19 cellular contexts compared by ENCODE assay signal in the genomic region with DNA sequence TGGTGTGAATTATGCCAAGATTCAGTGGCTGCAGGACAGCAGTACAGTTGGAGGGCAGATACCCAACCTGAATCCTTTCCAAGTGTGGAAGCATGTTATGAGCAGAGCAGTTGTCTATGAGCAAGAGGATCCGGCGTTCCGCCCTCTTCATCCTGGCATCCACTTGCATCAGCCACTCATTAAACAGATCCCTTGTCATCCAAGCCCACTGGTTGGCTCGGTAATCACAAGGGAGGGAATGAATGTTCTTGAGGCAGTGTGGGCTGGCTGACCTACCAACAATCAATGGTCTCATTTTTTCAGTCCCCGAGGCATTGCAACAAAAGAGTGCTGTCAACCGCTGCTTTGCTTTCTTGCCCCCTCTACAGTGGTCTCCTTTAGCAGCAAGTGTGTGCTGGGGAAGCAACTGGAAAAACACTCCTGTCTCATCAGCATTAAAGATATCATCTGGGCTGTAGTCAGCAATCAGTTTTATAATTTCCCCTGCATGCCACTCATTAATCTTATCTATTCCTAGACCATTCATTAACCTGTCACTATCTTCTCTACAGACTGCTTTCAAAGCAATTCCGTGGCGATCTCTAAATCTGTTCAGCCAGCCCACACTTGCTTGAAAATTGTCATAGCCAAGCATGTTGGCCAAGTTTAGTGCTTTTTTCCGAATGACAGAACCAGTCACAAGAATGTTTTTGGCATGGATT. TPM values are rescaled to one million over a fixed set of nuclear protein-coding genes. Genes with fewer than 3 reads are reported as not detected.
DNase-seq lines count a peak whose midpoint lies in the region; ATAC-seq and TF ChIP-seq lines count a peak whose summit lies in the region.
"Had no signal": no experiment of that assay in that cellular context is flagged by ENCODE, and none has a peak within 500 bp of the region (broad histone marks: within the 10 kb centered on the region; RNA-seq: fewer than 3 reads in every experiment).

No MANE protein-coding gene starts in this region.

- no peak for TF ChIP-seq CTCF in 22Rv1 (IDR thresholded peaks at IDR 0.05)

- in situ Hi-C loops in SK-MEL-5 (cut with HindIII; ENCODE audit: low pct_unique_long_range_greater_than_20kb, low sequenced_read_pairs) = no loop called here

- DNase-seq in SK-MEL-5 (ENCODE audit: low read depth, low spot score) = peak; percentile 86
- DNase-seq in foreskin melanocyte = peak; percentile 90
- DNase-seq in pons (ENCODE audit: low spot score) = peak; percentile 91
- DNase-seq in SKM-1 treated with dmso at 0.1 percent for 144 hours (lab: John Stamatoyannopoulos, UW; ENCODE audit: unreplicated experiment) = no peak
- DNase-seq in DMS79 treated with DMSO at 0.1 percent for 48 hours (lab: John Stamatoyannopoulos, UW) = no peak
- no peak for DNase-seq in SIG-M5 (lab: John Stamatoyannopoulos, UW)
- DNase-seq: activated CD4-positive, alpha-beta memory T cell treated with anti-CD3 and anti-CD28 coated beads, Interleukin-2, amount 10 ng/mL, durations not matched to agents 7 days and 5 days; activated naive CD8-positive, alpha-beta T cell treated with anti-CD3 and anti-CD28 coated beads for 36 hours; activated T-cell treated with anti-CD3 and anti-CD28 coated beads, Interleukin-2, amount 50 U/mL, for 24 hours; CD8-positive, alpha-beta T cell; lower lobe of right lung; naive thymus-derived CD8-positive, alpha-beta T cell; NCI-H1436; NCI-H226 had no signal

- no peak for ATAC-seq in GM21360 (IDR thresholded peaks at IDR 0.05; ENCODE audit: unreplicated experiment)
- ATAC-seq: CD8-positive, alpha-beta T cell; lower lobe of right lung; naive thymus-derived CD8-positive, alpha-beta T cell; stimulated activated memory B cell treated with anti-CD40 and anti-IgM and Interleukin-4, amounts not matched to agents 10 μg/mL and 1 μg/mL and 100 μg/mL, for 72 hours had no signal

- H3K27ac ChIP-seq in 22Rv1 = peak overlapping the region; percentile 67
- H3K27ac ChIP-seq: lower lobe of right lung had no signal

RNA-seq across cellular contexts. Expression of gene TIGD6, which starts 4.9 kb away (rescaled TPM):
- total RNA-seq in SK-MEL-5 (2014; rRNA removed; shearing (Covaris generic)) = 5.5 and 6.6 TPM in 2 replicates
- 4.4 and 5.3 TPM in 2 replicates for polyA plus RNA-seq in SK-MEL-5 (2015; cell fraction: cytosol; rRNA removed)
- polyA plus RNA-seq in SK-MEL-5 (2015; cell fraction: nucleus; rRNA removed) = 5.2 and 7.1 TPM in 2 replicates

RNA-seq across cellular contexts. Expression of gene HMGXB3, which starts 5.0 kb away (rescaled TPM):
- total RNA-seq in SK-MEL-5 (2014; rRNA removed; shearing (Covaris generic)) = 53.7 and 54.3 TPM in 2 replicates
- 58.1 and 74.9 TPM in 2 replicates for polyA plus RNA-seq in SK-MEL-5 (2015; cell fraction: cytosol; rRNA removed)
- 312 and 367 TPM in 2 replicates for polyA plus RNA-seq in SK-MEL-5 (2015; cell fraction: nucleus; rRNA removed)

RNA-seq across cellular contexts. Expression of gene SLC26A2, which starts 35.0 kb away (rescaled TPM):
- total RNA-seq in SK-MEL-5 (2014; rRNA removed; shearing (Covaris generic)) = 173 and 178 TPM in 2 replicates
- 138 and 192 TPM in 2 replicates for polyA plus RNA-seq in SK-MEL-5 (2015; cell fraction: cytosol; rRNA removed)
- 203 and 267 TPM in 2 replicates for polyA plus RNA-seq in SK-MEL-5 (2015; cell fraction: nucleus; rRNA removed)

RNA-seq across cellular contexts. Expression of gene PDE6A, which starts 50.9 kb away (rescaled TPM):
- total RNA-seq in SK-MEL-5 (2014; rRNA removed; shearing (Covaris generic)) = 0.08 and 0.26 TPM in 2 replicates
- 0.16 and 0.40 TPM in 2 replicates for polyA plus RNA-seq in SK-MEL-5 (2015; cell fraction: cytosol; rRNA removed)
- polyA plus RNA-seq in SK-MEL-5 (2015; cell fraction: nucleus; rRNA removed) = 0.26 and 0.44 TPM in 2 replicates
- total RNA-seq: activated CD4-positive, alpha-beta memory T cell treated with anti-CD3 and anti-CD28 coated beads, Interleukin-2, amount 10 ng/mL, durations not matched to agents 7 days and 5 days; activated naive CD8-positive, alpha-beta T cell treated with anti-CD3 and anti-CD28 coated beads for 36 hours; CD8-positive, alpha-beta T cell; Daoy; lower lobe of right lung; naive thymus-derived CD8-positive, alpha-beta T cell; T-helper 1 cell treated with Interleukin-12 subunit alpha and Interleukin-12 subunit beta and Interleukin-4 antibody, amounts not matched to agents 30 ng/mL and 1 ng/mL, for 36 hours had no signal
- polyA plus RNA-seq: naive thymus-derived CD8-positive, alpha-beta T cell had no signal

Comparison
In these comparisons a context has a peak if more than half of its experiments do, and no peak if none do; other contexts are left out.
1. DNase-seq: peak in SK-MEL-5 (single experiment), foreskin melanocyte (single experiment) and pons (single experiment); none in SKM-1 treated with dmso at 0.1 percent for 144 hours (single experiment), DMS79 treated with DMSO at 0.1 percent for 48 hours (single experiment) and SIG-M5 (single experiment).